In the genomic region with DNA sequence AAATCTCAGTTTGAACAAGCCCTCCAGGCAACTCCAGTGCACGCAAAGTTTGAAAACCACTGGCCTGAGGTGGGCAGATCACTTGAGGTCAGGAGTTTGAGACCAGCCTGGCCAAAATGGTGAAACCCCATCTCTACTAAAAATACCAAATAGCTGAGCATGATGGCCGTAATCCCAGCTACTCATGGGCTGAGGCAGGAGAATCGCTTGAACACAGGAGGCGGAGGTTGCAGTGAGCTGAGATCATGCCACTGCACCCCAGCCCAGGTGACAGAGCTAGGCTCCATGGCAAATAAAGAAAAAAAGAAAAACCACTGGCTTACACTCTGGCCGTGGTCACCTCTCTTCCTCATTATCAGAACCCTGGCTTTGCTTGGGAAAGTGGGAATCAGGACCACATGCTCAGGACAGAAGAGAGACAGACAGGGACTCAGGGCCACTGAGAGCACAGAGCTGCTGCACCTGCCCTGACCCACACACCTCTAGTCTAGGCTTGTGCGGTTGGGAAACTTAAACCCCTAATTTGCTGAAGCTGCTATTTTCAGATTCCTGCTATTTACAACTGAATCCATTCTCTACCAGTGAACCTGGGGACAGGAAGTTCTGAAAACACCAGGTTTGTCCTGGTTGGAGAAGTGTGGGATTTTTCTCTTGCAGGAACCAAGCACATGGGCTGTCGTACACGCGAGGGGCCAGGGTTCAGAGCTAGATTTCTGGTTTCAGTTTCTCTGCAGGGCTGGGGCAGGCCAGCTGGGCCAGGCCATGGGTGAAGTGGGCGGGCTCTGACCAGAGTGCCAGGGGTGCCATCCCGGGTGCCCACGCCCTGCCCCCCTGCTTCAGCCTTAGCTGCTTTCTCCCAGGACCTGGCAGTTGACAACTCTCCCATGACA, we compare ENCODE assay signal across 8 cellular contexts. TPM values are rescaled to one million over a fixed set of nuclear protein-coding genes. Genes with fewer than 3 reads are reported as not detected.
A peak's percentile ranks its signal among the peaks of the same experiment; 100 is the strongest.
DNase-seq lines count a peak whose midpoint lies in the region; ATAC-seq, FAIRE-seq and TF ChIP-seq lines count a peak whose summit lies in the region.

No MANE protein-coding gene starts in this region.

- H3K36me3 ChIP-seq in Peyer's patch: no peaks in the 10 kb centered on the region
- no peaks in the 10 kb centered on the region for H3K36me3 ChIP-seq in pancreas

- H3K27me3 ChIP-seq in Peyer's patch (no peaks in the 10 kb centered on the region), pancreas (no peaks in the 10 kb centered on the region)

- peak overlapping the region; percentile 1 to 64 (median 34) for H3K27ac ChIP-seq in Peyer's patch
- peak overlapping the region in 2 of 4 donors; percentile 8 to 40 for H3K27ac ChIP-seq in pancreas

- FAIRE-seq in pancreas (lab: Jason Lieb, UNC): no peak

- 53 to 59% methylated on average over 12 of the region's 12 CpGs for WGBS in pancreas, 2 donors

- peak overlapping the region in 3 of 4 donors; percentile 6 to 16 (median 8) for H3K4me3 ChIP-seq in Peyer's patch
- peak overlapping the region in 1 of 4 donors; percentile 8 for H3K4me3 ChIP-seq in pancreas

- TF ChIP-seq POLR2A in Peyer's patch (IDR thresholded peaks at IDR 0.05): no peak

- ATAC-seq in GM18870 (IDR thresholded peaks at IDR 0.05; ENCODE audit: unreplicated experiment) (peak; percentile 42), HG02759 (IDR thresholded peaks at IDR 0.05; ENCODE audit: unreplicated experiment) (peak; percentile 71), pancreas (peak; percentile 63 to 86 (median 80))

- H3K9me3 ChIP-seq in Peyer's patch (no peaks in the 10 kb centered on the region), pancreas (no peaks in the 10 kb centered on the region)

- DNase-seq in Peyer's patch (peak; percentile 65 to 81 (median 76)), pancreas (peak in 4 of 6 donors; percentile 36 to 62 (median 44)), GM20000 (ENCODE audit: low spot score) (no peak), cerebellar nuclear complex (lab: John Stamatoyannopoulos, UW) (no peak), DMS 273 treated with DMSO at 0.1 percent for 48 hours (lab: John Stamatoyannopoulos, UW) (no peak)
- no peak for DNase-seq in activated T-cell treated with anti-CD3 and anti-CD28 coated beads, Interleukin-2, amount 50 U/mL, for 48 hours

- intact Hi-C loops in pancreas (cut with DNase I): no loop called here

- H3K4me1 ChIP-seq in Peyer's patch (peaks cover 0 to 9% (median 6%) of the 10 kb centered on the region in 4 donors), pancreas (no peaks in the 10 kb centered on the region)

- TF ChIP-seq CTCF in Peyer's patch (IDR thresholded peaks at IDR 0.05) (no peak), pancreas (IDR thresholded peaks at IDR 0.05) (no peak), GM20000 (IDR thresholded peaks at IDR 0.05; ENCODE audit: extremely low read depth, missing control alignments) (no peak)

RNA-seq across cellular contexts. Expression of a gene that starts 51.6 kb away (rescaled TPM):
- 10 to 100 TPM in 1 of 4 donors, 1 to 10 TPM in 3; 2.7 to 12.4 (median 3.4) TPM for total RNA-seq in Peyer's patch
- 10 to 100 TPM; 18.4 to 72.7 (median 27.4) TPM for total RNA-seq in pancreas
- polyA plus RNA-seq in pancreas: 10 to 100 TPM; 10.9 to 13.0 TPM

Comparison
In these comparisons a context has a peak if more than half of its experiments do, and no peak if none do; other contexts are left out.
1. DNase-seq: peak in Peyer's patch (3 of 3) and pancreas (4 of 6); none in activated T-cell treated with anti-CD3 and anti-CD28 coated beads, Interleukin-2, amount 50 U/mL, for 48 hours (0 of 2), GM20000 (single experiment), cerebellar nuclear complex (0 of 2) and DMS 273 treated with DMSO at 0.1 percent for 48 hours (single experiment).
2. Peak in every context shown above with its lines, with median percentiles within 50 percentile points of each other: ATAC-seq.